ENCODE assay signal across 18 cellular contexts in genomic region chr18:4758980-4759379, GRCh38.
A peak's percentile ranks its signal among the peaks of the same experiment; 100 is the strongest.
DNase-seq lines count a peak whose midpoint lies in the region; ATAC-seq, FAIRE-seq and TF ChIP-seq lines count a peak whose summit lies in the region.
"Had no signal": no experiment of that assay in that cellular context is flagged by ENCODE, and none has a peak within 500 bp of the region (broad histone marks: within the 10 kb centered on the region; RNA-seq: fewer than 3 reads in every experiment).

No MANE protein-coding gene starts in this region.

- no TSS peak for BruUV-seq in MCF 10A (replicated peaks; lab: Mats Ljungman, UMichigan)

- ATAC-seq in GM18873 (IDR thresholded peaks at IDR 0.05; ENCODE audit: low FRiP score, unreplicated experiment) (no peak), GM18907 (IDR thresholded peaks at IDR 0.05; ENCODE audit: unreplicated experiment) (no peak)

- no peaks in the 10 kb centered on the region for H3K9me3 Mint-ChIP-seq in MCF 10A (ENCODE audit: unreplicated experiment)

- DNase-seq in breast epithelium (ENCODE audit: low spot score in 2 of 2) (peak in 1 of 2 donors; percentile 35), MCF 10A (ENCODE audit: unreplicated experiment) (no peak), astrocyte of the hippocampus (ENCODE audit: low read depth, low spot score) (peak; percentile 6), islet precursor cell (peak; percentile 83), urothelium cell line (ENCODE audit: low spot score) (peak; percentile 40), NCI-H82 treated with DMSO at 0.1 percent for 48 hours (lab: John Stamatoyannopoulos, UW; ENCODE audit: unreplicated experiment) (no peak)
- DNase-seq: AML-193; Caco-2; CD8-positive, alpha-beta memory T cell; DND-41; GM23248; H7 had no signal

- no peak overlapping the region for H3K4me3 Mint-ChIP-seq in MCF 10A (ENCODE audit: unreplicated experiment)
- H3K4me3 Mint-ChIP-seq: CD8-positive, alpha-beta memory T cell had no signal

- CTCF ChIA-PET in MCF 10A (lab: Yijun Ruan, JAX) = no interaction called here

- intact Hi-C loops in breast epithelium (cut with DNase I; ENCODE audit: low total_unique reads) (no loop called here), MCF 10A (cut with micrococcal nuclease) (no loop called here)

- TF ChIP-seq POLR2A in breast epithelium (IDR thresholded peaks at IDR 0.05) = no peak

- H3K4me1 ChIP-seq in breast epithelium = peaks cover 0 to 5% of the 10 kb centered on the region in 2 donors
- H3K4me1 ChIP-seq: BLaER1, Caco-2 had no signal

- no peak overlapping the region for H3K4me3 ChIP-seq in breast epithelium
- H3K4me3 ChIP-seq: BLaER1, GM23248 had no signal

- H3K27me3 Mint-ChIP-seq in MCF 10A (ENCODE audit: insufficient read depth, unreplicated experiment) = no peaks in the 10 kb centered on the region
- H3K27me3 Mint-ChIP-seq: CD8-positive, alpha-beta memory T cell had no signal

- H3K27ac Mint-ChIP-seq in MCF 10A (ENCODE audit: low read depth, unreplicated experiment) = no peak overlapping the region
- H3K27ac Mint-ChIP-seq: CD8-positive, alpha-beta memory T cell had no signal

- POLR2A ChIA-PET in MCF 10A (lab: Yijun Ruan, JAX) = interaction anchor here (0.6 kb wide), 1 partner anchor 449 kb away, joined by 3 read pairs; no protein-coding TSS in a partner anchor

- no peak for FAIRE-seq in urothelium cell line (lab: Jason Lieb, UNC)
- FAIRE-seq: GM12891, GM19239 had no signal

- H3K36me3 ChIP-seq in breast epithelium = no peaks in the 10 kb centered on the region
- H3K36me3 ChIP-seq: BLaER1 had no signal

- no peak for TF ChIP-seq CTCF in breast epithelium (IDR thresholded peaks at IDR 0.05)
- TF ChIP-seq CTCF in MCF 10A (IDR thresholded peaks at IDR 0.05; ENCODE audit: unreplicated experiment) = no peak

- H3K36me3 Mint-ChIP-seq in MCF 10A (ENCODE audit: insufficient read depth, unreplicated experiment) = no peaks in the 10 kb centered on the region
- H3K36me3 Mint-ChIP-seq: CD8-positive, alpha-beta memory T cell had no signal

- no peaks in the 10 kb centered on the region for H3K9me3 ChIP-seq in breast epithelium
- H3K9me3 ChIP-seq: BLaER1, Caco-2 had no signal

- no peaks in the 10 kb centered on the region for H3K4me1 Mint-ChIP-seq in MCF 10A (ENCODE audit: insufficient read depth, unreplicated experiment)
- H3K4me1 Mint-ChIP-seq: CD8-positive, alpha-beta memory T cell had no signal

- H3K27me3 ChIP-seq in breast epithelium = no peaks in the 10 kb centered on the region
- H3K27me3 ChIP-seq: BLaER1 had no signal

- H3K27ac ChIP-seq in breast epithelium = peak overlapping the region; percentile 12 to 34
- H3K27ac ChIP-seq: 22Rv1, BLaER1, GM23248 had no signal

Comparison
In these comparisons a context has a peak if more than half of its experiments do, and no peak if none do; other contexts are left out.
1. DNase-seq: peak in astrocyte of the hippocampus (single experiment), islet precursor cell (single experiment) and urothelium cell line (single experiment); none in MCF 10A (single experiment) and NCI-H82 treated with DMSO at 0.1 percent for 48 hours (single experiment).